8 cellular contexts compared by ENCODE assay signal in genomic region chr5:140690941-140691924, GRCh38. TPM values are rescaled to one million over a fixed set of nuclear protein-coding genes. Genes with fewer than 3 reads are reported as not detected.
DNase-seq lines count a peak whose midpoint lies in the region; ATAC-seq and TF ChIP-seq lines count a peak whose summit lies in the region.

Gene HARS1 (minus strand): TSS chr5:140691370. CDS start chr5:140691304, 66 bp downstream.
Gene HARS2 (plus strand): TSS chr5:140691455. CDS start chr5:140691649, 194 bp downstream.

- H3K4me1 ChIP-seq in duodenal mucosa (ENCODE audit: control insufficient read depth in 1 of 2, insufficient read depth in 2 of 2, low read length in 2 of 2) (peaks cover 13 to 22% of the 10 kb centered on the region in 2 donors), right lobe of liver (peaks cover 0 to 14% (median 7%) of the 10 kb centered on the region in 4 donors)

- H3K9ac ChIP-seq in duodenal mucosa (ENCODE audit: low read depth in 1 of 2, low read length in 2 of 2) = peak within 1 kb of the TSS; percentile 80 to 88

- H3K4me3 Mint-ChIP-seq in CD14-positive monocyte = peak within 1 kb of the TSS; percentile 98 to 100
- peak within 1 kb of the TSS; percentile 98 for H3K4me3 Mint-ChIP-seq in activated CD4-positive, alpha-beta memory T cell treated with anti-CD3 and anti-CD28 coated beads, Interleukin-2, amount 10 ng/mL, durations not matched to agents 7 days and 5 days

- H3K36me3 Mint-ChIP-seq in CD14-positive monocyte = peaks cover 39 to 43% of the 10 kb centered on the region in 2 donors
- H3K36me3 Mint-ChIP-seq in activated CD4-positive, alpha-beta memory T cell treated with anti-CD3 and anti-CD28 coated beads, Interleukin-2, amount 10 ng/mL, durations not matched to agents 7 days and 5 days (ENCODE audit: low read depth) = peaks cover 44% of the 10 kb centered on the region

- TF ChIP-seq POLR2A in right lobe of liver (IDR thresholded peaks at IDR 0.05) = peak; percentile 78

- peaks cover 0 to 2% (median 0%) of the 10 kb centered on the region in 3 donors for H3K27me3 Mint-ChIP-seq in CD14-positive monocyte (ENCODE audit: low read depth in 3 of 3)
- H3K27me3 Mint-ChIP-seq in activated CD4-positive, alpha-beta memory T cell treated with anti-CD3 and anti-CD28 coated beads, Interleukin-2, amount 10 ng/mL, durations not matched to agents 7 days and 5 days = no peaks in the 10 kb centered on the region

- H3K9me3 ChIP-seq in duodenal mucosa (ENCODE audit: control insufficient read depth in 1 of 2, low read length in 2 of 2) = no peaks in the 10 kb centered on the region
- H3K9me3 ChIP-seq in right lobe of liver = no peaks in the 10 kb centered on the region

- H3K27ac ChIP-seq in duodenal mucosa (ENCODE audit: low read depth, low read length) (peak within 1 kb of the TSS; percentile 84), right lobe of liver (peak within 1 kb of the TSS; percentile 56 to 59 (median 56))

- H3K27me3 ChIP-seq in duodenal mucosa (ENCODE audit: control insufficient read depth in 1 of 2, insufficient read depth in 2 of 2, low read length in 2 of 2) = no peaks in the 10 kb centered on the region
- no peaks in the 10 kb centered on the region for H3K27me3 ChIP-seq in right lobe of liver

- ATAC-seq in GM19395 (IDR thresholded peaks at IDR 0.05; ENCODE audit: unreplicated experiment) (peak; percentile 97), HG03565 (IDR thresholded peaks at IDR 0.05; ENCODE audit: unreplicated experiment) (peak; percentile 95), right lobe of liver (peak; percentile 98)

- peak within 1 kb of the TSS; percentile 90 to 99 (median 95) for H3K27ac Mint-ChIP-seq in CD14-positive monocyte
- peak within 1 kb of the TSS; percentile 89 for H3K27ac Mint-ChIP-seq in activated CD4-positive, alpha-beta memory T cell treated with anti-CD3 and anti-CD28 coated beads, Interleukin-2, amount 10 ng/mL, durations not matched to agents 7 days and 5 days

- POLR2A ChIA-PET in activated CD4-positive, alpha-beta memory T cell treated with anti-CD3 and anti-CD28 coated beads, Interleukin-2, amount 10 ng/mL, durations not matched to agents 7 days and 5 days (lab: Charles Lee) = interaction anchor here (0.7 to 4.5 kb wide), 19 partner anchors 10 to 328 kb away, joined by 3 to 50 read pairs (median 6); partner anchors contain the start of genes ANKHD1, APBB3, DND1 and EIF4EBP3

- DNase-seq in CD14-positive monocyte (ENCODE audit: low spot score) (peak; percentile 87), NCI-H774 (lab: John Stamatoyannopoulos, UW) (peak; percentile 95), right lobe of liver (peak; percentile 90 to 94 (median 93))
- DNase-seq in activated CD4-positive, alpha-beta memory T cell treated with anti-CD3 and anti-CD28 coated beads, Interleukin-2, amount 10 ng/mL, durations not matched to agents 7 days and 5 days = peak; percentile 85
- DNase-seq in stimulated activated CD4-positive, alpha-beta T cell treated with anti-CD3 and anti-CD28 coated beads, Interleukin-4, amount 100 ng/mL, for 4 hours = peak; percentile 75 to 81

- H3K4me3 ChIP-seq in duodenal mucosa (ENCODE audit: low read depth in 1 of 2, low read length in 2 of 2) (peak within 1 kb of the TSS; percentile 93 to 94), right lobe of liver (peak within 1 kb of the TSS; percentile 62 to 83 (median 82))

- peaks cover 23% of the 10 kb centered on the region for H3K4me1 Mint-ChIP-seq in CD14-positive monocyte
- H3K4me1 Mint-ChIP-seq in activated CD4-positive, alpha-beta memory T cell treated with anti-CD3 and anti-CD28 coated beads, Interleukin-2, amount 10 ng/mL, durations not matched to agents 7 days and 5 days = peaks cover 44% of the 10 kb centered on the region

- no peaks in the 10 kb centered on the region for H3K9me3 Mint-ChIP-seq in CD14-positive monocyte
- H3K9me3 Mint-ChIP-seq in activated CD4-positive, alpha-beta memory T cell treated with anti-CD3 and anti-CD28 coated beads, Interleukin-2, amount 10 ng/mL, durations not matched to agents 7 days and 5 days = no peaks in the 10 kb centered on the region

- intact Hi-C loops in CD14-positive monocyte (cut with micrococcal nuclease) = no loop called here
- intact Hi-C loops in right lobe of liver (cut with DNase I) = no loop called here

- TF ChIP-seq CTCF in CD14-positive monocyte (IDR thresholded peaks at IDR 0.05) = no peak
- TF ChIP-seq CTCF in right lobe of liver (IDR thresholded peaks at IDR 0.05) = no peak

- CTCF ChIA-PET in activated CD4-positive, alpha-beta memory T cell treated with anti-CD3 and anti-CD28 coated beads, Interleukin-2, amount 10 ng/mL, durations not matched to agents 7 days and 5 days (lab: Charles Lee) = interaction anchor here (0.8 to 1.8 kb wide), 6 partner anchors 9 to 319 kb away, joined by 3 to 11 read pairs (median 4); partner anchors contain the start of genes IK, NDUFA2 and ZMAT2

- 0% methylated on average over 39 of the region's 61 CpGs for WGBS in right lobe of liver (ENCODE audit: insufficient coverage, low coverage, low lambda C conversion rate, missing lambda C conversion rate)

- peaks cover 24 to 41% of the 10 kb centered on the region in 2 donors for H3K36me3 ChIP-seq in duodenal mucosa (ENCODE audit: control insufficient read depth in 1 of 2, insufficient read depth in 2 of 2, low read length in 2 of 2)
- H3K36me3 ChIP-seq in right lobe of liver = peaks cover 0 to 44% (median 14%) of the 10 kb centered on the region in 4 donors

RNA-seq across cellular contexts. Expression of gene HARS1, which starts in this region (rescaled TPM):
- 10 to 100 TPM; 28.4 to 31.9 TPM for polyA plus RNA-seq in CD14-positive monocyte
- total RNA-seq in activated CD4-positive, alpha-beta memory T cell treated with anti-CD3 and anti-CD28 coated beads, Interleukin-2, amount 10 ng/mL, durations not matched to agents 7 days and 5 days = 10 to 100 TPM; 66.0 to 70.2 TPM
- total RNA-seq in right lobe of liver = 10 to 100 TPM; 22.8 to 46.6 (median 37.0) TPM

RNA-seq across cellular contexts. Expression of gene HARS2, which starts in this region (rescaled TPM):
- polyA plus RNA-seq in CD14-positive monocyte = 1 to 10 TPM; 6.4 to 8.3 TPM
- 10 to 100 TPM; 30.6 to 34.7 TPM for total RNA-seq in activated CD4-positive, alpha-beta memory T cell treated with anti-CD3 and anti-CD28 coated beads, Interleukin-2, amount 10 ng/mL, durations not matched to agents 7 days and 5 days
- 10 to 100 TPM in 4 of 6 experiments, 1 to 10 TPM in 2; 8.5 to 13.9 (median 11.5) TPM for total RNA-seq in right lobe of liver

Comparison
In these comparisons a context has a peak if more than half of its experiments do, and no peak if none do; other contexts are left out.
1. Peak in every context shown above with its lines: DNase-seq, ATAC-seq, H3K4me3 ChIP-seq and H3K27ac ChIP-seq.